18 cellular contexts compared by ENCODE assay signal in the genomic region with DNA sequence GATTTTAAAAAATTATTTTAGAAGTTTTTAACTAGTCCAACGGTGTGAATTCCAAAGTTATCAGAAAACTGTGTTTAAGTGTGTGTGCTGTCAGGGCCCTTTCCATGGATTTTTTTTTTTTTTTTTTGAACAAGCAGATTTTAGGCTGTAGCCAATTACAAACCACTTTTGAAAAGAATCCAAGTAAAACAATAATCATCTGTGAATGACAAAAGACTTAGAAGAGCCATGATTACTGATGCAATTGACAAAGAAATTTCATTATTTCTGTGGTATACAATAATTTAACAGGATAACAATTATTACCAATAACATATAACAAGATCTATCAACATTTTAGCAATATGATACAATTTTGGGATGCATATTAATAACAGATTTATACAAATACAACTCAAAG. TPM values are rescaled to one million over a fixed set of nuclear protein-coding genes. Genes with fewer than 3 reads are reported as not detected.
DNase-seq lines count a peak whose midpoint lies in the region; ATAC-seq lines count a peak whose summit lies in the region.
"Had no signal": no experiment of that assay in that cellular context is flagged by ENCODE, and none has a peak within 500 bp of the region (broad histone marks: within the 10 kb centered on the region; RNA-seq: fewer than 3 reads in every experiment).

No MANE protein-coding gene starts in this region.

- no peak overlapping the region for H3K18ac ChIP-seq in mesenchymal stem cell (ENCODE audit: low read depth in 1 of 2, low read length in 2 of 2)

- ATAC-seq in HG02588 (IDR thresholded peaks at IDR 0.05; ENCODE audit: unreplicated experiment) (no peak), GM18517 (IDR thresholded peaks at IDR 0.05; ENCODE audit: unreplicated experiment) (no peak)
- ATAC-seq: activated T-helper 17 cell treated with anti-CD3 and anti-CD28 coated beads, Interleukin-2, amount 50 U/mL, for 72 hours; HCT116; left lobe of liver had no signal

- H4K91ac ChIP-seq in mesenchymal stem cell (ENCODE audit: low read length) = no peak overlapping the region

- in situ Hi-C loops in HAP-1 (cut with MboI; ENCODE audit: low sequenced_read_pairs) = no loop called here

- no peak overlapping the region for H3K4me2 ChIP-seq in mesenchymal stem cell (ENCODE audit: low read length, poor library complexity, severe bottlenecking)
- H3K4me2 ChIP-seq: smooth muscle cell had no signal

- no peak overlapping the region for H2BK120ac ChIP-seq in mesenchymal stem cell (ENCODE audit: low read depth, low read length)

- H4K8ac ChIP-seq in mesenchymal stem cell (ENCODE audit: low read length) = no peak overlapping the region

- H3K4me3 ChIP-seq in mesenchymal stem cell (ENCODE audit: insufficient read depth in 1 of 2, low read depth in 1 of 2, low read length in 2 of 2) (no peak overlapping the region), HAP-1 (no peak overlapping the region)
- H3K4me3 ChIP-seq: colonic mucosa, ovary, smooth muscle cell, tibial nerve had no signal

- H3K79me1 ChIP-seq in mesenchymal stem cell (replicated peaks; ENCODE audit: low read length, poor library complexity, severe bottlenecking) = peaks cover 4% of the 10 kb centered on the region

- H2AK5ac ChIP-seq in mesenchymal stem cell (ENCODE audit: low read length, severe bottlenecking) = no peak overlapping the region

- H3K4me1 ChIP-seq in mesenchymal stem cell (ENCODE audit: control insufficient read depth, insufficient read depth, low read depth, low read length) (no peaks in the 10 kb centered on the region), HAP-1 (peaks cover 22% of the 10 kb centered on the region)
- H3K4me1 ChIP-seq: colonic mucosa had no signal

- no peak overlapping the region for H2BK5ac ChIP-seq in mesenchymal stem cell (ENCODE audit: low read depth, low read length, poor library complexity, severe bottlenecking)

- no peak overlapping the region for H3K14ac ChIP-seq in mesenchymal stem cell (ENCODE audit: low read length in 2 of 2)

- WGBS in mesenchymal stem cell = 100% methylated on average over 1 of the region's 1 CpG

- H3K36me3 ChIP-seq in mesenchymal stem cell (ENCODE audit: control insufficient read depth in 1 of 2, insufficient read depth in 2 of 2, low read depth in 1 of 2, low read length in 2 of 2) (peaks cover 0 to 2% of the 10 kb centered on the region in 2 experiments), HAP-1 (replicated peaks) (peaks cover 4% of the 10 kb centered on the region)
- H3K36me3 ChIP-seq: colonic mucosa, ovary had no signal

- H2BK12ac ChIP-seq in mesenchymal stem cell (ENCODE audit: low read length in 2 of 2) = no peak overlapping the region

- DNase-seq in EH (ENCODE audit: low read depth) = peak; percentile 66
- DNase-seq in NCI-H69 (lab: John Stamatoyannopoulos, UW) = peak; percentile 40
- peak; percentile 39 for DNase-seq in dermis blood vessel endothelial cell
- DNase-seq in mesenchymal stem cell = no peak
- no peak for DNase-seq in activated T-cell treated with anti-CD3 and anti-CD28 coated beads, Interleukin-2, amount 50 U/mL, for 1 hour
- no peak for DNase-seq in HAP-1 (ENCODE audit: low spot score in 2 of 2)
- DNase-seq: activated CD4-positive, alpha-beta memory T cell treated with anti-CD3 and anti-CD28 coated beads, Interleukin-2, amount 10 ng/mL, durations not matched to agents 7 days and 5 days; colonic mucosa; NCI-H2029 treated with DMSO at 0.1 percent for 48 hours; NCI-H526 treated with DMSO at 0.1 percent for 48 hours; ovary had no signal

- H3K9ac ChIP-seq in mesenchymal stem cell (ENCODE audit: low read length) = peak overlapping the region; percentile 79

- no peak overlapping the region for H3K23ac ChIP-seq in mesenchymal stem cell (ENCODE audit: low read length in 2 of 2)

- no peak overlapping the region for H3K27ac ChIP-seq in mesenchymal stem cell (ENCODE audit: low read length, poor library complexity, severe bottlenecking)
- H3K27ac ChIP-seq: colonic mucosa had no signal

- H2AFZ ChIP-seq in mesenchymal stem cell (ENCODE audit: low read depth, low read length) = no peak overlapping the region

- no peaks in the 10 kb centered on the region for H3K9me3 ChIP-seq in mesenchymal stem cell (ENCODE audit: control insufficient read depth, low read length)
- H3K9me3 ChIP-seq in HAP-1 = no peaks in the 10 kb centered on the region
- H3K9me3 ChIP-seq: colonic mucosa, ovary, tibial nerve had no signal

- no peaks in the 10 kb centered on the region for H3K27me3 ChIP-seq in mesenchymal stem cell (ENCODE audit: control insufficient read depth in 1 of 2, insufficient read depth in 1 of 2, low read length in 2 of 2)
- H3K27me3 ChIP-seq in HAP-1 (ENCODE audit: low read depth) = no peaks in the 10 kb centered on the region
- H3K27me3 ChIP-seq: colonic mucosa, ovary, tibial nerve had no signal

- no peak overlapping the region for H3K4ac ChIP-seq in mesenchymal stem cell (ENCODE audit: low read depth in 1 of 2, low read length in 2 of 2)

- no peak overlapping the region for H2BK15ac ChIP-seq in mesenchymal stem cell (ENCODE audit: low read depth, poor library complexity, severe bottlenecking)

RNA-seq across cellular contexts. Expression of gene PAIP1, which starts 16.2 kb away (rescaled TPM):
- 88.2 and 139 TPM in 2 replicates for total RNA-seq in dermis blood vessel endothelial cell
- 85.3 TPM for polyA plus RNA-seq in mesenchymal stem cell (2013, experiment 1 of 2)
- 85.1 TPM for polyA plus RNA-seq in mesenchymal stem cell (2013, experiment 2 of 2)

RNA-seq across cellular contexts. Expression of gene NNT, which starts 29.9 kb away (rescaled TPM):
- 84.6 and 126 TPM in 2 replicates for total RNA-seq in dermis blood vessel endothelial cell
- polyA plus RNA-seq in mesenchymal stem cell (2013, experiment 1 of 2) = 28.1 TPM
- polyA plus RNA-seq in mesenchymal stem cell (2013, experiment 2 of 2) = 28.1 TPM

RNA-seq across cellular contexts. Expression of gene C5orf34, which starts 58.1 kb away (rescaled TPM):
- 2.4 and 4.7 TPM in 2 replicates for total RNA-seq in dermis blood vessel endothelial cell
- 1.3 TPM for polyA plus RNA-seq in mesenchymal stem cell (2013, experiment 1 of 2)
- 1.4 TPM for polyA plus RNA-seq in mesenchymal stem cell (2013, experiment 2 of 2)

Comparison
In these comparisons a context has a peak if more than half of its experiments do, and no peak if none do; other contexts are left out.
1. DNase-seq: peak in EH (single experiment), NCI-H69 (single experiment) and dermis blood vessel endothelial cell (single experiment); none in mesenchymal stem cell (single experiment), activated T-cell treated with anti-CD3 and anti-CD28 coated beads, Interleukin-2, amount 50 U/mL, for 1 hour (single experiment) and HAP-1 (0 of 2).